Comparison of ENCODE assay signal across 8 cellular contexts in the genomic region with DNA sequence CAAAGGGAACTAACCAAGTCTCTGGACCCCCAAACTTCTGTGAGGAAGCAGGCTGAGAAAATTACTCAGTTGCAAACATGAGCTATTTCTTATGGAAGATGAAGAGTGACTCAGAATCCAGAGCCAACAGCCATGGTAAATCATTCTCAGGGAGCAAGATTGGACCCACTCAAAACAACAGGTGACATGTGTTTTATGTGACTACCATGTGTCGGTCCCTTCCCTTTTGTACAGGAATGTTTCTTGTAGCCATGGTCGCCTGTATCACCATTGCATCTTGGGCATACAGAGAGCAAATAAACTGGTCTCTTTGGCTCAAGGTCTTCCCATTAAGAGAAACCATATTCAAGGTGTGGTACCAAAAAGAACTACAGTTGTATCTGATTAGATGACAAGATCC.
"Had no signal": no experiment of that assay in that cellular context is flagged by ENCODE, and none has a peak within 500 bp of the region (broad histone marks: within the 10 kb centered on the region; RNA-seq: fewer than 3 reads in every experiment).

No MANE protein-coding gene starts in this region.

- H3K9me3 Mint-ChIP-seq: GM23338, H9 had no signal

- H3K4me3 ChIP-seq: GM23338 had no signal

- FAIRE-seq: H1, H54 had no signal

- H3K4me3 Mint-ChIP-seq: GM23338, H9 had no signal

- H3K4me2 ChIP-seq: GM23338 had no signal

- DNase-seq: H9, HCEC 1CT, IMR-90, KBM-7 had no signal

- H2AFZ ChIP-seq: GM23338 had no signal

- H3K27ac ChIP-seq: HL-60 had no signal

- H3K27ac Mint-ChIP-seq: GM23338, H9 had no signal

- ATAC-seq: GM23338 had no signal
